12 cellular contexts compared by ENCODE assay signal in genomic region chr3:150744041-150745026, GRCh38. TPM values are rescaled to one million over a fixed set of nuclear protein-coding genes. Genes with fewer than 3 reads are reported as not detected.
DNase-seq lines count a peak whose midpoint lies in the region; ATAC-seq, FAIRE-seq and TF ChIP-seq lines count a peak whose summit lies in the region.
"Had no signal": no experiment of that assay in that cellular context is flagged by ENCODE, and none has a peak within 500 bp of the region (broad histone marks: within the 10 kb centered on the region; RNA-seq: fewer than 3 reads in every experiment).

No MANE protein-coding gene starts in this region.

- peaks cover 56% of the 10 kb centered on the region for H3K4me1 Mint-ChIP-seq in T-helper 17 cell

- no peaks in the 10 kb centered on the region for H3K27me3 Mint-ChIP-seq in T-helper 17 cell

- no peaks in the 10 kb centered on the region for H3K9me3 ChIP-seq in T-helper 17 cell (ENCODE audit: control insufficient read depth, low read length, poor library complexity, severe bottlenecking)
- H3K9me3 ChIP-seq in skeletal muscle satellite cell (replicated peaks; ENCODE audit: low read length), result no peaks in the 10 kb centered on the region
- H3K9me3 ChIP-seq: lower lobe of right lung had no signal

- H3K36me3 ChIP-seq in skeletal muscle satellite cell (ENCODE audit: insufficient read depth, low read length), result peaks cover 15% of the 10 kb centered on the region

- peak overlapping the region; percentile 34 for H3K9ac ChIP-seq in skeletal muscle satellite cell (ENCODE audit: low read depth, low read length)

- ATAC-seq in T-helper 17 cell (no peak), foreskin keratinocyte (peak; percentile 39), HG03025 (IDR thresholded peaks at IDR 0.05; ENCODE audit: low FRiP score, unreplicated experiment) (no peak)

- H3K36me3 Mint-ChIP-seq in T-helper 17 cell (ENCODE audit: low read depth), result peaks cover 2% of the 10 kb centered on the region

- H3K27me3 ChIP-seq in foreskin keratinocyte (no peaks in the 10 kb centered on the region), skeletal muscle satellite cell (ENCODE audit: control insufficient read depth, insufficient read depth, low read length) (no peaks in the 10 kb centered on the region)

- peak overlapping the region; percentile 98 for H3K27ac ChIP-seq in foreskin keratinocyte
- H3K27ac ChIP-seq: lower lobe of right lung had no signal

- H3K27ac Mint-ChIP-seq in T-helper 17 cell, result peak overlapping the region; percentile 56

- peak; percentile 23 for FAIRE-seq in GM19239 (lab: Jason Lieb, UNC)

- H3K4me1 ChIP-seq in foreskin keratinocyte (peaks cover 26% of the 10 kb centered on the region), skeletal muscle satellite cell (ENCODE audit: control insufficient read depth, insufficient read depth, low read length) (peaks cover 29% of the 10 kb centered on the region)

- H3K4me3 Mint-ChIP-seq in T-helper 17 cell, result no peak overlapping the region

- TF ChIP-seq CTCF in foreskin keratinocyte (conservative IDR thresholded peaks at IDR 0.05), result no peak

- peak overlapping the region; percentile 69 for H3K4me2 ChIP-seq in skeletal muscle satellite cell (ENCODE audit: low read length)

- DNase-seq in GM19239 (ENCODE audit: insufficient read length, low spot score) (no peak), T-helper 17 cell (no peak), foreskin keratinocyte (peak in 1 of 2 donors; percentile 74), NCI-H1417 (lab: John Stamatoyannopoulos, UW) (no peak), anterior cingulate cortex (lab: John Stamatoyannopoulos, UW) (no peak)
- no peak for DNase-seq in stimulated activated CD4-positive, alpha-beta T cell treated with anti-CD3 and anti-CD28 coated beads, Interleukin-4, amount 100 ng/mL, for 24 hours
- DNase-seq: foreskin melanocyte, lower lobe of right lung, NCI-H446 treated with DMSO at 0.1 percent for 48 hours had no signal

- H3K4me3 ChIP-seq in skeletal muscle satellite cell (ENCODE audit: low read length), result peak overlapping the region; percentile 28
- H3K4me3 ChIP-seq: lower lobe of right lung had no signal

RNA-seq across cellular contexts. Expression of gene SIAH2, which starts 18.6 kb away (rescaled TPM):
- total RNA-seq in T-helper 17 cell (10 to 100 TPM; 44.2 to 70.9 TPM), foreskin keratinocyte (33.3 and 37.7 TPM in 2 replicates)
- 26.5 and 30.2 TPM in 2 replicates for polyA plus RNA-seq in foreskin keratinocyte
- 17.5 and 22.5 TPM in 2 replicates for total RNA-seq in skeletal muscle satellite cell (2012; rRNA removed)

RNA-seq across cellular contexts. Expression of gene ERICH6, which starts 40.6 kb away (rescaled TPM):
- total RNA-seq in T-helper 17 cell, result 1 to 10 TPM in 1 of 2 donors, under 1 TPM in 1; 0.92 to 1.6 TPM
- total RNA-seq in foreskin keratinocyte, result not detected in 2 replicates
- polyA plus RNA-seq in foreskin keratinocyte, result not detected in 2 replicates
- 0.22 TPM in 1 of 2 replicates, not detected in the other for total RNA-seq in skeletal muscle satellite cell (2012; rRNA removed)
- total RNA-seq: lower lobe of right lung, M059J had no signal
